ENCODE assay signal across 8 cellular contexts in the genomic region with DNA sequence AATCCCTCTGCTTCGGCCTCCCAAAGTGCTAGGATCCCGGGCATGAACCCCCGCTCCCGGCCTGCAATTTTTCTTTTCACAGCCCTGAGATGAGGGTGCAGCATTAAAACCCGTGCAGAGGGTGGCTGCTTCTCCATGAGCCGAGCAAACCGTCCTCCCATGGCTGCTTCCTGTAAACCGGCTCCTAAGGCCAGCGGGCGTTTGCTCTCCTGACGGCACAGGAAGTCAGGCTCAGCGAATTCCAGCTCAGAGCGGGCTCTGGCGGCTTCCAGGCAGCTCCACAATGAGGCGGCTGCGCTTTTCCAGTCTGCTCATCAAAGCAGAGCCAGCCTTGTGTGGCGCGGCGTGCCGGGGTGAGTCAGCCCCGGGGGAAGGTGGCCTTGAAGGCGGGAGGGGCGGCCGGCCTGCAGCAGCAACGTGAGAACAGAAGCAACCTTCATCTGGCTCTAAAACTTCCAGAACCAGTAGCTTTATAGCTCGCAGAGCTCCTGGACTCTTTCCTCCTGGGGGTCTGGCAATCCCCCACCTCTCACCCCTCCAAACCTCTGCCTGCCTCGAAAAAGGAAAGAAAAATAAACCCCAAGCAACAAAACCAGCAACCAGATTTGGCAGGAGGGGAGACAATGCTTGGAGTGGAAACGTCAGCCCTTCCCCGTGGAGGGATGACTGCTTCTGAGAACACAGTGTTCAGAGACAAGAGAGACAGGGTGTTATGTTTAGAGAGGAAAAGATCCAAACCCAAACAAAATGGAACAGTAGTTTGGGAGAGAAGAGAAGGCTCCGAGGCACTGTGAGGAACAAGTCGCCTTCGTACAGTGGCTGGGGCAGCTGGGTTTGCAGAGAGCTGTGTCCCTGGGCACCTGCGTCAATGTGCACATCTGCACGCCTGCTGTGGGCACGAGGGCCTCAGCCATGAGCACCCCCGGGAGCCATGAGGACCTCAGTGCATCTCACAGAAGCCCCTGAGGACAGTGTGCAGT.
DNase-seq lines count a peak whose midpoint lies in the region; ATAC-seq, FAIRE-seq and TF ChIP-seq lines count a peak whose summit lies in the region.

No MANE protein-coding gene starts in this region.

- peak; percentile 57 for TF ChIP-seq CTCF in AG04449 (IDR thresholded peaks at IDR 0.05; ENCODE audit: insufficient read depth, low read length, missing control alignments)

- peak; percentile 15 for FAIRE-seq in H54 (lab: Jason Lieb, UNC)

- peak overlapping the region; percentile 30 for H3K4me3 ChIP-seq in AG04449 (ENCODE audit: low read depth, low read length)

- POLR2A ChIA-PET in AG04449 (lab: Yijun Ruan, JAX): interaction anchor here (0.7 to 5.6 kb wide), 10 partner anchors 11 to 67 kb away, joined by 3 to 194 read pairs (median 6); partner anchors contain the start of gene GADD45B

- no peak for ATAC-seq in HG02885 (IDR thresholded peaks at IDR 0.05; ENCODE audit: poor library complexity, unreplicated experiment)

- CTCF ChIA-PET in AG04449 (lab: Yijun Ruan, JAX): interaction anchor here (0.8 to 3.5 kb wide), 6 partner anchors 10 to 67 kb away, joined by 3 to 21 read pairs (median 6); partner anchors contain the start of gene GADD45B

- peak; percentile 64 for TF ChIP-seq POLR2A in H54 (IDR thresholded peaks at IDR 0.05; ENCODE audit: low read depth, low read length)

- DNase-seq in AG04449 (ENCODE audit: low read depth, low spot score): peak; percentile 93
- DNase-seq in H54 (ENCODE audit: insufficient read length, low spot score): peak; percentile 97
- peak; percentile 93 for DNase-seq in NCI-H69 (lab: John Stamatoyannopoulos, UW)
- DNase-seq in activated CD8-positive, alpha-beta memory T cell treated with anti-CD3 and anti-CD28 coated beads for 24 hours: peak; percentile 87
- DNase-seq in effector CD4-positive, alpha-beta T cell: peak; percentile 50
- DNase-seq in lung microvascular endothelial cell (ENCODE audit: low read depth in 2 of 2): peak; percentile 97 to 99
- peak; percentile 48 to 55 (median 50) for DNase-seq in stimulated activated CD4-positive, alpha-beta T cell treated with anti-CD3 and anti-CD28 coated beads, TNF-alpha, amount 100 ng/mL, for 1 hour (ENCODE audit: low read depth in 3 of 3, low spot score in 1 of 3)
